22 cellular contexts compared by ENCODE assay signal in the genomic region with DNA sequence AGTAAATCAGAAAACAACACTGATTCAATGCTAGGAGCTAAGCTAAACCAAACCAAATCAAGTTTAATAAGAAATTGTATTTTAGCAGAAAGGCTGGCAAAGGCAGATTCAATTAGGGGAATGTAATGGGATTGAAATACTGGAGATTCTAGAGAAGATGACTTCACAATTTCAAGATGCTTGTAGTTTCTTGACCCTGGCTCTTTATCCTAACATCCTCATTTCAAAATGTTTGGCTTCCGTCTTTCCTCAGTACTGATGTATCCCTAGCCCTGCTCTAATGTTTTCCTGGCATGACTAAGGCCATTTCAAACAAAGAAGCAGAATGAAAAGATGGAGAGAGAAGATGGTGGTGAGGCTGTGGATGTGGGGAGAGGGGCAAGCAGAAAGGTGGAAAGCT. TPM values are rescaled to one million over a fixed set of nuclear protein-coding genes. Genes with fewer than 3 reads are reported as not detected.
DNase-seq lines count a peak whose midpoint lies in the region; FAIRE-seq and TF ChIP-seq lines count a peak whose summit lies in the region.
"Had no signal": no experiment of that assay in that cellular context is flagged by ENCODE, and none has a peak within 500 bp of the region (broad histone marks: within the 10 kb centered on the region; RNA-seq: fewer than 3 reads in every experiment).

No MANE protein-coding gene starts in this region.

- dilution Hi-C loops in endothelial cell of umbilical vein (cut with MboI; ENCODE audit: extremely low pct_ligation_motif_present, low sequenced_read_pairs), result no loop called here

- H3K27me3 ChIP-seq in endothelial cell of umbilical vein (ENCODE audit: control insufficient read depth in 2 of 2, insufficient read depth in 2 of 2, low read length in 2 of 2) (no peaks in the 10 kb centered on the region), smooth muscle cell (ENCODE audit: low read depth) (no peaks in the 10 kb centered on the region)
- H3K27me3 ChIP-seq: upper lobe of right lung had no signal

- no peak overlapping the region for H3K9ac ChIP-seq in endothelial cell of umbilical vein (replicated peaks; ENCODE audit: extremely low read depth, insufficient read depth, low read length)
- peak overlapping the region; percentile 30 for H3K9ac ChIP-seq in smooth muscle cell (ENCODE audit: low read depth)

- H3K9me3 ChIP-seq in endothelial cell of umbilical vein (replicated peaks; ENCODE audit: control insufficient read depth, insufficient read depth, low read length) (no peaks in the 10 kb centered on the region), smooth muscle cell (replicated peaks; ENCODE audit: low read depth) (no peaks in the 10 kb centered on the region)
- H3K9me3 ChIP-seq: left lung, upper lobe of right lung had no signal

- H3F3A ChIP-seq in smooth muscle cell (ENCODE audit: low read depth), result peaks cover 28% of the 10 kb centered on the region

- H3K4me3 ChIP-seq in endothelial cell of umbilical vein (replicated peaks in 1 of 3; ENCODE audit: insufficient read depth in 1 of 3, low read depth in 1 of 3, low read length in 3 of 3), result no peak overlapping the region
- no peak overlapping the region for H3K4me3 ChIP-seq in smooth muscle cell
- H3K4me3 ChIP-seq: left lung, upper lobe of right lung had no signal

- DNase-seq in SIG-M5 treated with dmso at 0.1 percent for 504 hours (lab: John Stamatoyannopoulos, UW; ENCODE audit: unreplicated experiment) (peak; percentile 8), SIG-M5 (lab: John Stamatoyannopoulos, UW) (no peak), RPMI7951 (ENCODE audit: low read depth) (peak; percentile 27), endothelial cell of umbilical vein (ENCODE audit: low read depth, low spot score) (peak; percentile 27), smooth muscle cell (lab: John Stamatoyannopoulos, UW; ENCODE audit: unreplicated experiment) (no peak), RKO (ENCODE audit: low spot score) (no peak), HPDE6-E6E7 (ENCODE audit: extremely low spot score) (no peak), HK-2 (ENCODE audit: unreplicated experiment) (no peak)
- DNase-seq: activated B cell treated with CpG ODN at 0.5 μM for 24 hours; activated CD8-positive, alpha-beta memory T cell treated with anti-CD3 and anti-CD28 coated beads, Interleukin-2, amount 10 ng/mL, durations not matched to agents 7 days and 5 days; activated naive CD4-positive, alpha-beta T cell treated with anti-CD3 and anti-CD28 coated beads for 36 hours; hypothalamus; left lung; naive thymus-derived CD8-positive, alpha-beta T cell; NCI-H1105 treated with DMSO at 0.1 percent for 48 hours; NCI-H345; retina; stimulated activated CD8-positive, alpha-beta memory T cell treated with anti-CD3 and anti-CD28 coated beads, Interleukin-4, amount 100 ng/mL, for 48 hours; T-cell; upper lobe of right lung had no signal

- H3K4me2 ChIP-seq in endothelial cell of umbilical vein (ENCODE audit: insufficient read depth, low read length) (peak overlapping the region; percentile 2), smooth muscle cell (peak overlapping the region; percentile 48)

- FAIRE-seq in endothelial cell of umbilical vein (lab: Jason Lieb, UNC), result no peak
- FAIRE-seq: H1 had no signal

- H2AFZ ChIP-seq in endothelial cell of umbilical vein (ENCODE audit: low read depth, low read length) (peak overlapping the region; percentile 60), smooth muscle cell (ENCODE audit: low read depth) (no peak overlapping the region)

- no TSS peak for BruUV-seq in endothelial cell of umbilical vein (replicated peaks; lab: Mats Ljungman, UMichigan)

- H4K20me1 ChIP-seq in endothelial cell of umbilical vein (replicated peaks; ENCODE audit: control insufficient read depth, extremely low read depth, insufficient read depth, low read length) (no peaks in the 10 kb centered on the region), smooth muscle cell (ENCODE audit: low read depth) (peaks cover 9% of the 10 kb centered on the region)

- H3K36me3 ChIP-seq in endothelial cell of umbilical vein (ENCODE audit: control insufficient read depth in 2 of 2, extremely low read depth in 1 of 2, insufficient read depth in 2 of 2, low read length in 2 of 2) (no peaks in the 10 kb centered on the region), smooth muscle cell (ENCODE audit: low read depth) (no peaks in the 10 kb centered on the region)
- H3K36me3 ChIP-seq: left lung, upper lobe of right lung had no signal

- H3K79me2 ChIP-seq in endothelial cell of umbilical vein (ENCODE audit: control insufficient read depth, insufficient read depth, low read length) (peaks cover 13% of the 10 kb centered on the region), smooth muscle cell (ENCODE audit: low read depth) (no peaks in the 10 kb centered on the region)

- H3K4me1 ChIP-seq in endothelial cell of umbilical vein (ENCODE audit: control insufficient read depth, extremely low read depth, insufficient read depth, low read length) (peaks cover 35% of the 10 kb centered on the region), smooth muscle cell (ENCODE audit: low read depth) (peaks cover 13% of the 10 kb centered on the region)

- H3K27ac ChIP-seq in endothelial cell of umbilical vein (ENCODE audit: insufficient read depth, low read depth, low read length) (no peak overlapping the region), smooth muscle cell (ENCODE audit: low read depth) (peak overlapping the region; percentile 73)
- H3K27ac ChIP-seq: 22Rv1, left lung, upper lobe of right lung had no signal

- no peak for TF ChIP-seq POLR2A in endothelial cell of umbilical vein (IDR thresholded peaks at IDR 0.05; ENCODE audit: low read depth, low read length)

- CTCF ChIA-PET in endothelial cell of umbilical vein (lab: Charles Lee), result interaction anchor here (1.0 to 4.0 kb wide), 2 partner anchors 124 to 179 kb away, joined by 3 to 14 read pairs; no protein-coding TSS in a partner anchor

- TF ChIP-seq CTCF in endothelial cell of umbilical vein (IDR thresholded peaks at IDR 0.05; ENCODE audit: extremely low read depth in 1 of 2, insufficient read depth in 1 of 2, low read depth in 1 of 2, low read length in 2 of 2) (no peak), smooth muscle cell (IDR thresholded peaks at IDR 0.05; ENCODE audit: borderline replicate concordance, insufficient read depth, poor library complexity, severe bottlenecking) (no peak)

- 9% methylated on average over 1 of the region's 1 CpG for WGBS in smooth muscle cell (ENCODE audit: low lambda C conversion rate)

- intact Hi-C loops in endothelial cell of umbilical vein (cut with micrococcal nuclease), result loop anchor here (2.0 kb wide), 2 partner anchors 13 to 49 kb away; no protein-coding TSS in a partner anchor

- no peaks in the 10 kb centered on the region for H3K9me1 ChIP-seq in endothelial cell of umbilical vein (replicated peaks; ENCODE audit: control insufficient read depth, extremely low read depth, insufficient read depth, low read length)

- POLR2A ChIA-PET in endothelial cell of umbilical vein (lab: Charles Lee), result no interaction called here

TF ChIP-seq in endothelial cell of umbilical vein, 7 proteins besides CTCF, POLR2A, EP300 and RAD21:
- TF ChIP-seq FOS (IDR thresholded peaks at IDR 0.05; ENCODE audit: borderline replicate concordance, insufficient read depth, low read length), result no peak
- TF ChIP-seq GATA2 (IDR thresholded peaks at IDR 0.05; ENCODE audit: insufficient read depth, insufficient read length, low read depth, low read length), result no peak
- no peak for TF ChIP-seq JUN (IDR thresholded peaks at IDR 0.05; ENCODE audit: borderline replicate concordance, insufficient read depth, insufficient read length, low read depth)
- TF ChIP-seq POLR2AphosphoS5 (IDR thresholded peaks at IDR 0.05; ENCODE audit: insufficient read depth, low read depth, low read length), result no peak
- no peak for TF ChIP-seq EZH2 (IDR thresholded peaks at IDR 0.05; ENCODE audit: borderline replicate concordance, low read depth, low read length, severe bottlenecking)
- TF ChIP-seq, protein P1, sequence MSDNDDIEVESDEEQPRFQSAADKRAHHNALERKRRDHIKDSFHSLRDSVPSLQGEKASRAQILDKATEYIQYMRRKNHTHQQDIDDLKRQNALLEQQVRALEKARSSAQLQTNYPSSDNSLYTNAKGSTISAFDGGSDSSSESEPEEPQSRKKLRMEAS (IDR thresholded peaks at IDR 0.05; ENCODE audit: insufficient read depth, insufficient read length), result no peak
- no peak for TF ChIP-seq MYC (IDR thresholded peaks at IDR 0.05; ENCODE audit: low read depth, low read length)

RNA-seq across cellular contexts. Expression of a gene that starts 2.7 kb away (rescaled TPM):
- 0.49 and 1.2 TPM in 2 replicates for total RNA-seq in RPMI7951 (2014; rRNA removed; shearing (Covaris generic))
- total RNA-seq in endothelial cell of umbilical vein (76.3 and 79.7 TPM in 2 replicates), smooth muscle cell (7.8 and 9.6 TPM in 2 replicates)
- polyA plus RNA-seq in endothelial cell of umbilical vein (17.5 and 19.3 TPM in 2 replicates), smooth muscle cell (6.8 and 7.5 TPM in 2 replicates)
- 23.1 and 29.1 TPM in 2 replicates for polyA plus RNA-seq in endothelial cell of umbilical vein (2011; cell fraction: cytosol; rRNA removed)
- polyA plus RNA-seq in endothelial cell of umbilical vein (2011; cell fraction: nucleus; rRNA removed), result 23.5 and 24.5 TPM in 2 replicates
- polyA plus RNA-seq in endothelial cell of umbilical vein (2012), result 28.1 and 35.3 TPM in 2 replicates
- polyA minus RNA-seq in endothelial cell of umbilical vein, result 50.6 and 50.9 TPM in 2 replicates
- polyA minus RNA-seq in endothelial cell of umbilical vein (2011; cell fraction: cytosol; rRNA and poly(A)+ RNA removed), result not detected
- polyA minus RNA-seq in endothelial cell of umbilical vein (2011; cell fraction: nucleus; rRNA and poly(A)+ RNA removed), result 24.4 and 27.1 TPM in 2 replicates
- total RNA-seq: activated B cell treated with CpG ODN at 0.5 μM for 24 hours; naive thymus-derived CD8-positive, alpha-beta T cell had no signal
- polyA plus RNA-seq: naive thymus-derived CD8-positive, alpha-beta T cell had no signal

Comparison
In these comparisons a context has a peak if more than half of its experiments do, and no peak if none do; other contexts are left out.
1. DNase-seq: peak in SIG-M5 treated with dmso at 0.1 percent for 504 hours (single experiment), RPMI7951 (single experiment) and endothelial cell of umbilical vein (single experiment); none in SIG-M5 (single experiment), smooth muscle cell (single experiment), RKO (single experiment), HPDE6-E6E7 (single experiment) and HK-2 (single experiment).